In the genomic region with DNA sequence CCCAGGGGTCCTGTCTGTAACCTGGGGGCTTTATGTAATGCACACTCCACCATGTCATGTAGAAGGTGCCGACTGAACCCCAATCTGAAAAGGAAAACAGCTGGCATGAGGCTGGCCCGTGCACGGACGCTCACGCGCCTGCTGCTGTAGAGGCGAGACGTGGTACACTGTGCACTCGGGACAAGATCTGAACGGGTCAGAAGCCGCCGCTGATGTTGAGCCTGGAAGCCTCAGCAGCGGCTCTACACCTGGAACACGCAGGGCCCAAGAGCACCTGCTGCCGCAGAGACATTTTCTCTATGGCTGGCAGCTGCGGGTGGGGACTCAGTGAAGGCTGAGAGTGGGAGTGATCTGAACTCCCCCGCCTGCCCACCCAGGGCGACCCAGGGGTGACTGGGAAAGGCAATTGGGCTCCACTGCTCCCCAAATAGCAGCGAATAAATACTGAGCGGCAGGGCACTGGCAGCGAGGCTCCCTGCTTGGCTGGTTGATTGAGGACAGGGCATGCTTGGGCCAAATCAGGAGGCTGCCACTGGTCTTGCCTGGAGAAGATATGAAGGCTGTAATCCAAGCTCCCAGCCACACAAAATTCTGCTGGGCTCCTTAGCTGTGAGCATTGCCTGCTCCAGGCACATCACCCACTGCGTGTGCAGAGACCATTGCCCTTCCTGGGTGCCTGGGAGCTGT, we compare ENCODE assay signal across 1 cellular context.
TF ChIP-seq lines count a peak whose summit lies in the region.

No MANE protein-coding gene starts in this region.

TF ChIP-seq in HEK293, 187 proteins besides CTCF, POLR2A, EP300 and RAD21:
- TF ChIP-seq ZBTB21 (tag by site-specific recombination; IDR thresholded peaks at IDR 0.05) (no peak), BCL11A (tag by site-specific recombination; IDR thresholded peaks at IDR 0.05; ENCODE audit: low read depth) (no peak), ZNF658 (tag by site-specific recombination; IDR thresholded peaks at IDR 0.05) (no peak), ZBTB17 (tag by site-specific recombination; IDR thresholded peaks at IDR 0.05) (peak; percentile 72), ZNF600 (tag by site-specific recombination; IDR thresholded peaks at IDR 0.05) (0 out of 2 replicates have a peak, but pooled peaks have one; percentile 41), ZNF596 (tag by site-specific recombination; IDR thresholded peaks at IDR 0.05) (no peak), ZNF426 (tag by site-specific recombination; IDR thresholded peaks at IDR 0.05) (no peak), ZFHX2 (tag by site-specific recombination; conservative IDR thresholded peaks at IDR 0.05) (0 out of 2 replicates have a peak, but pooled peaks have one; percentile 5), ZNF19 (tag by site-specific recombination; IDR thresholded peaks at IDR 0.05; ENCODE audit: low read depth) (no peak), ZNF654 (tag by site-specific recombination; IDR thresholded peaks at IDR 0.05; ENCODE audit: low read depth) (no peak), ZNF37A (tag by site-specific recombination; IDR thresholded peaks at IDR 0.05) (no peak)
- TF ChIP-seq, protein P1, sequence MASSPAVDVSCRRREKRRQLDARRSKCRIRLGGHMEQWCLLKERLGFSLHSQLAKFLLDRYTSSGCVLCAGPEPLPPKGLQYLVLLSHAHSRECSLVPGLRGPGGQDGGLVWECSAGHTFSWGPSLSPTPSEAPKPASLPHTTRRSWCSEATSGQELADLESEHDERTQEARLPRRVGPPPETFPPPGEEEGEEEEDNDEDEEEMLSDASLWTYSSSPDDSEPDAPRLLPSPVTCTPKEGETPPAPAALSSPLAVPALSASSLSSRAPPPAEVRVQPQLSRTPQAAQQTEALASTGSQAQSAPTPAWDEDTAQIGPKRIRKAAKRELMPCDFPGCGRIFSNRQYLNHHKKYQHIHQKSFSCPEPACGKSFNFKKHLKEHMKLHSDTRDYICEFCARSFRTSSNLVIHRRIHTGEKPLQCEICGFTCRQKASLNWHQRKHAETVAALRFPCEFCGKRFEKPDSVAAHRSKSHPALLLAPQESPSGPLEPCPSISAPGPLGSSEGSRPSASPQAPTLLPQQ (tag by site-specific recombination; IDR thresholded peaks at IDR 0.05), result no peak
- TF ChIP-seq, protein P2, sequence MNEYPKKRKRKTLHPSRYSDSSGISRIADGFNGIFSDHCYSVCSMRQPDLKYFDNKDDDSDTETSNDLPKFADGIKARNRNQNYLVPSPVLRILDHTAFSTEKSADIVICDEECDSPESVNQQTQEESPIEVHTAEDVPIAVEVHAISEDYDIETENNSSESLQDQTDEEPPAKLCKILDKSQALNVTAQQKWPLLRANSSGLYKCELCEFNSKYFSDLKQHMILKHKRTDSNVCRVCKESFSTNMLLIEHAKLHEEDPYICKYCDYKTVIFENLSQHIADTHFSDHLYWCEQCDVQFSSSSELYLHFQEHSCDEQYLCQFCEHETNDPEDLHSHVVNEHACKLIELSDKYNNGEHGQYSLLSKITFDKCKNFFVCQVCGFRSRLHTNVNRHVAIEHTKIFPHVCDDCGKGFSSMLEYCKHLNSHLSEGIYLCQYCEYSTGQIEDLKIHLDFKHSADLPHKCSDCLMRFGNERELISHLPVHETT (tag by site-specific recombination; IDR thresholded peaks at IDR 0.05), result no peak
